In the genomic region with DNA sequence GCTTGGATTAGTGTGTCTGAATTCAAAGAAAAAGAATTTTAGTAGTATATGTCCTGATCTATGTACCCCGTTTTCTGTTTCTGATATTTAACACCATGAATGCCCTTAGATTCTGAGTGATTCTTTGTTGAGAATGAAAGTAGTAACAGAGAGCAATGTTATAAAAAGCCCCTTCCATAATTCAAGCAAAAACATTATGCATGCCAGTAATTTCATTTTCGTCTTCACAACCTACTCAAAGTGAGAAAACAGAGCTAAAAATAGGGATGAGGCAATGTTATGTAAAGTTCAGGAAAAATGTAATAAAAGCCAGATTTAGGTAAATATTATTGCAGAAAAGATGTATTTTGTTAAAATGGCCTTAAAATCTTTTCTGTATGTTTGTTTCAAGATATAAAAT, we compare ENCODE assay signal across 20 cellular contexts. TPM values are rescaled to one million over a fixed set of nuclear protein-coding genes. Genes with fewer than 3 reads are reported as not detected.
A peak's percentile ranks its signal among the peaks of the same experiment; 100 is the strongest.
DNase-seq lines count a peak whose midpoint lies in the region; ATAC-seq and TF ChIP-seq lines count a peak whose summit lies in the region.
"Had no signal": no experiment of that assay in that cellular context is flagged by ENCODE, and none has a peak within 500 bp of the region (broad histone marks: within the 10 kb centered on the region; RNA-seq: fewer than 3 reads in every experiment).

No MANE protein-coding gene starts in this region.

- peaks cover 58% of the 10 kb centered on the region for H3K79me2 ChIP-seq in neural progenitor cell (ENCODE audit: low read depth)

- no peaks in the 10 kb centered on the region for H3K9me3 ChIP-seq in neural progenitor cell (ENCODE audit: low read depth)
- no peaks in the 10 kb centered on the region for H3K9me3 ChIP-seq in body of pancreas
- H3K9me3 ChIP-seq: breast epithelium had no signal

- no peaks in the 10 kb centered on the region for H3K4me1 Mint-ChIP-seq in activated CD4-positive, alpha-beta T cell treated with anti-CD3 and anti-CD28 coated beads, Interleukin-2, amount 10 ng/mL, durations not matched to agents 7 days and 5 days
- no peaks in the 10 kb centered on the region for H3K4me1 Mint-ChIP-seq in neural progenitor cell
- H3K4me1 Mint-ChIP-seq: activated naive CD4-positive, alpha-beta T cell treated with anti-CD3 and anti-CD28 coated beads, Interleukin-2, amount 50 U/mL, for 24 hours had no signal

- H3K9me3 Mint-ChIP-seq in activated CD4-positive, alpha-beta T cell treated with anti-CD3 and anti-CD28 coated beads, Interleukin-2, amount 10 ng/mL, durations not matched to agents 7 days and 5 days: peaks cover 2% of the 10 kb centered on the region
- peaks cover 25% of the 10 kb centered on the region for H3K9me3 Mint-ChIP-seq in neural progenitor cell
- H3K9me3 Mint-ChIP-seq: activated naive CD4-positive, alpha-beta T cell treated with anti-CD3 and anti-CD28 coated beads, Interleukin-2, amount 50 U/mL, for 24 hours; T-helper 1 cell treated with Interleukin-12 subunit alpha and Interleukin-12 subunit beta and Interleukin-4 antibody, amounts not matched to agents 30 μg/mL and 1 μg/mL, for 36 hours had no signal

- no peak overlapping the region for H3K9ac ChIP-seq in neural progenitor cell

- H3K4me3 ChIP-seq in neural progenitor cell (no peak overlapping the region), body of pancreas (no peak overlapping the region)
- H3K4me3 ChIP-seq: breast epithelium had no signal

- intact Hi-C loops in body of pancreas (cut with DNase I): no loop called here

- no peak overlapping the region for H2AFZ ChIP-seq in neural progenitor cell (replicated peaks)

- no peak overlapping the region for H3K27ac Mint-ChIP-seq in activated CD4-positive, alpha-beta T cell treated with anti-CD3 and anti-CD28 coated beads, Interleukin-2, amount 10 ng/mL, durations not matched to agents 7 days and 5 days
- H3K27ac Mint-ChIP-seq in neural progenitor cell: no peak overlapping the region
- H3K27ac Mint-ChIP-seq: activated naive CD4-positive, alpha-beta T cell treated with anti-CD3 and anti-CD28 coated beads, Interleukin-2, amount 50 U/mL, for 24 hours; effector memory CD8-positive, alpha-beta T cell; progenitor cell of endocrine pancreas; T-helper 1 cell treated with Interleukin-12 subunit alpha and Interleukin-12 subunit beta and Interleukin-4 antibody, amounts not matched to agents 30 μg/mL and 1 μg/mL, for 36 hours had no signal

- no peak overlapping the region for H3K4me2 ChIP-seq in neural progenitor cell

- no peaks in the 10 kb centered on the region for H3K36me3 Mint-ChIP-seq in activated CD4-positive, alpha-beta T cell treated with anti-CD3 and anti-CD28 coated beads, Interleukin-2, amount 10 ng/mL, durations not matched to agents 7 days and 5 days (ENCODE audit: low read depth)
- H3K36me3 Mint-ChIP-seq in neural progenitor cell: peaks cover 75% of the 10 kb centered on the region
- H3K36me3 Mint-ChIP-seq: activated naive CD4-positive, alpha-beta T cell treated with anti-CD3 and anti-CD28 coated beads, Interleukin-2, amount 50 U/mL, for 24 hours had no signal

- WGBS in body of pancreas, 2 donors: 32 to 50% methylated on average over 2 of the region's 2 CpGs

- no peaks in the 10 kb centered on the region for H3K27me3 Mint-ChIP-seq in activated CD4-positive, alpha-beta T cell treated with anti-CD3 and anti-CD28 coated beads, Interleukin-2, amount 10 ng/mL, durations not matched to agents 7 days and 5 days
- H3K27me3 Mint-ChIP-seq in neural progenitor cell (ENCODE audit: insufficient read depth, low read depth): no peaks in the 10 kb centered on the region
- H3K27me3 Mint-ChIP-seq: activated naive CD4-positive, alpha-beta T cell treated with anti-CD3 and anti-CD28 coated beads, Interleukin-2, amount 50 U/mL, for 24 hours; effector memory CD8-positive, alpha-beta T cell; progenitor cell of endocrine pancreas had no signal

- no peaks in the 10 kb centered on the region for H3K27me3 ChIP-seq in neural progenitor cell
- H3K27me3 ChIP-seq in body of pancreas: no peaks in the 10 kb centered on the region
- H3K27me3 ChIP-seq: breast epithelium had no signal

- POLR2A ChIA-PET in activated CD4-positive, alpha-beta T cell treated with anti-CD3 and anti-CD28 coated beads, Interleukin-2, amount 10 ng/mL, durations not matched to agents 7 days and 5 days (lab: Charles Lee): no interaction called here

- H3K27ac ChIP-seq in neural progenitor cell (no peak overlapping the region), body of pancreas (no peak overlapping the region)
- H3K27ac ChIP-seq: breast epithelium had no signal

- no peak for DNase-seq in activated CD4-positive, alpha-beta T cell treated with anti-CD3 and anti-CD28 coated beads, Interleukin-2, amount 10 ng/mL, durations not matched to agents 7 days and 5 days
- DNase-seq in neural progenitor cell (ENCODE audit: low spot score) (no peak), GM03348 (ENCODE audit: low spot score) (no peak), body of pancreas (no peak)
- DNase-seq: activated CD8-positive, alpha-beta memory T cell treated with anti-CD3 and anti-CD28 coated beads, Interleukin-2, amount 50 U/mL, for 48 hours; COR-L47; effector memory CD8-positive, alpha-beta T cell; GF-D8; left ventricle myocardium superior; NCI-H1930; NCI-H526 treated with DMSO at 0.1 percent for 48 hours; RPMI8226 had no signal

- peaks cover 8% of the 10 kb centered on the region for H3K4me1 ChIP-seq in neural progenitor cell
- no peaks in the 10 kb centered on the region for H3K4me1 ChIP-seq in body of pancreas
- H3K4me1 ChIP-seq: breast epithelium had no signal

- H3K36me3 ChIP-seq in neural progenitor cell (peaks cover under 1% of the 10 kb centered on the region), body of pancreas (replicated peaks in 1 of 2; ENCODE audit: insufficient read depth in 1 of 2, low read depth in 2 of 2) (no peaks in the 10 kb centered on the region)
- H3K36me3 ChIP-seq: breast epithelium had no signal

- peaks cover 13% of the 10 kb centered on the region for H4K20me1 ChIP-seq in neural progenitor cell (ENCODE audit: low read depth)

- no peak for TF ChIP-seq POLR2A in body of pancreas (IDR thresholded peaks at IDR 0.05)

- ATAC-seq in GM18502 (IDR thresholded peaks at IDR 0.05; ENCODE audit: poor library complexity, unreplicated experiment): peak; percentile 88
- ATAC-seq in GM21367 (IDR thresholded peaks at IDR 0.05; ENCODE audit: unreplicated experiment): peak; percentile 67
- ATAC-seq in HG02884 (IDR thresholded peaks at IDR 0.05; ENCODE audit: unreplicated experiment): peak; percentile 79
- peak; percentile 80 for ATAC-seq in HG03520 (IDR thresholded peaks at IDR 0.05; ENCODE audit: unreplicated experiment)
- ATAC-seq in body of pancreas: no peak
- ATAC-seq: effector memory CD8-positive, alpha-beta T cell; left ventricle myocardium superior had no signal

- H3F3A ChIP-seq in neural progenitor cell (ENCODE audit: low read depth): peaks cover 16% of the 10 kb centered on the region

- no peak overlapping the region for H3K4me3 Mint-ChIP-seq in activated CD4-positive, alpha-beta T cell treated with anti-CD3 and anti-CD28 coated beads, Interleukin-2, amount 10 ng/mL, durations not matched to agents 7 days and 5 days
- H3K4me3 Mint-ChIP-seq in neural progenitor cell: no peak overlapping the region
- H3K4me3 Mint-ChIP-seq: activated naive CD4-positive, alpha-beta T cell treated with anti-CD3 and anti-CD28 coated beads, Interleukin-2, amount 50 U/mL, for 24 hours; effector memory CD8-positive, alpha-beta T cell; T-helper 1 cell treated with Interleukin-12 subunit alpha and Interleukin-12 subunit beta and Interleukin-4 antibody, amounts not matched to agents 30 μg/mL and 1 μg/mL, for 36 hours had no signal

- TF ChIP-seq CTCF in neural progenitor cell (IDR thresholded peaks at IDR 0.05) (no peak), body of pancreas (IDR thresholded peaks at IDR 0.05) (no peak)

- CTCF ChIA-PET in activated CD4-positive, alpha-beta T cell treated with anti-CD3 and anti-CD28 coated beads, Interleukin-2, amount 10 ng/mL, durations not matched to agents 7 days and 5 days (lab: Charles Lee): no interaction called here

RNA-seq across cellular contexts. Expression of gene PTPRZ1, which starts 28.1 kb away (rescaled TPM):
- not detected for total RNA-seq in activated CD4-positive, alpha-beta T cell treated with anti-CD3 and anti-CD28 coated beads, Interleukin-2, amount 10 ng/mL, durations not matched to agents 7 days and 5 days
- total RNA-seq in neural progenitor cell (ENCODE audit: low replicate concordance) (119 and 154 TPM in 2 replicates), body of pancreas (10 to 100 TPM in 1 of 2 donors, 1 to 10 TPM in 1; 1.6 to 18.5 TPM)
